Comparison of ENCODE assay signal across 25 cellular contexts in genomic region chr12:107526555-107527180, GRCh38.
"Had no signal": no experiment of that assay in that cellular context is flagged by ENCODE, and none has a peak within 500 bp of the region (broad histone marks: within the 10 kb centered on the region; RNA-seq: fewer than 3 reads in every experiment).

No MANE protein-coding gene starts in this region.

- H3K27me3 ChIP-seq: brain microvascular endothelial cell, cardiac muscle cell, Peyer's patch, SJCRH30 had no signal

- H3K27me3 Mint-ChIP-seq: activated CD4-positive, alpha-beta memory T cell treated with anti-CD3 and anti-CD28 coated beads, Interleukin-2, amount 10 ng/mL, durations not matched to agents 7 days and 5 days; activated CD4-positive, alpha-beta T cell treated with anti-CD3 and anti-CD28 coated beads for 36 hours; activated naive CD4-positive, alpha-beta T cell treated with anti-CD3 and anti-CD28 coated beads, Interleukin-2, amount 10 ng/mL, durations not matched to agents 7 days and 5 days; activated naive CD8-positive, alpha-beta T cell treated with anti-CD3 and anti-CD28 coated beads for 36 hours had no signal

- H3K27ac Mint-ChIP-seq: activated CD4-positive, alpha-beta memory T cell treated with anti-CD3 and anti-CD28 coated beads, Interleukin-2, amount 10 ng/mL, durations not matched to agents 7 days and 5 days; activated CD4-positive, alpha-beta T cell treated with anti-CD3 and anti-CD28 coated beads for 36 hours; activated naive CD4-positive, alpha-beta T cell treated with anti-CD3 and anti-CD28 coated beads, Interleukin-2, amount 10 ng/mL, durations not matched to agents 7 days and 5 days; activated naive CD8-positive, alpha-beta T cell treated with anti-CD3 and anti-CD28 coated beads for 36 hours; activated T-cell treated with anti-CD3 and anti-CD28 coated beads, Interleukin-2, amount 50 U/mL, for 72 hours; activated T-helper 2 cell treated with anti-CD3 and anti-CD28 coated beads, Interferon-gamma antibody, Interleukin-2, Interleukin-4, amounts not matched to agents 10 μg/mL and 5 μg/mL and 100 μg/mL, durations not matched to agents 14 hours and 24 hours and 36 hours had no signal

- H3K4me3 Mint-ChIP-seq: activated CD4-positive, alpha-beta memory T cell treated with anti-CD3 and anti-CD28 coated beads, Interleukin-2, amount 10 ng/mL, durations not matched to agents 7 days and 5 days; activated CD4-positive, alpha-beta T cell treated with anti-CD3 and anti-CD28 coated beads for 36 hours; activated naive CD4-positive, alpha-beta T cell treated with anti-CD3 and anti-CD28 coated beads, Interleukin-2, amount 10 ng/mL, durations not matched to agents 7 days and 5 days; activated naive CD8-positive, alpha-beta T cell treated with anti-CD3 and anti-CD28 coated beads for 36 hours; activated T-cell treated with anti-CD3 and anti-CD28 coated beads, Interleukin-2, amount 50 U/mL, for 72 hours; IgD-negative memory B cell had no signal

- H3K4me2 ChIP-seq: KMS-11, SK-N-SH had no signal

- H3K4me1 Mint-ChIP-seq: activated CD4-positive, alpha-beta memory T cell treated with anti-CD3 and anti-CD28 coated beads, Interleukin-2, amount 10 ng/mL, durations not matched to agents 7 days and 5 days; activated CD4-positive, alpha-beta T cell treated with anti-CD3 and anti-CD28 coated beads for 36 hours; activated naive CD4-positive, alpha-beta T cell treated with anti-CD3 and anti-CD28 coated beads, Interleukin-2, amount 10 ng/mL, durations not matched to agents 7 days and 5 days; IgD-negative memory B cell had no signal

- H3K27ac ChIP-seq: brain microvascular endothelial cell, cardiac muscle cell, KMS-11, Peyer's patch, RWPE1, SJCRH30, VCaP had no signal

- H3K9me3 ChIP-seq: SJCRH30, SK-N-SH had no signal

- H3K36me3 ChIP-seq: brain microvascular endothelial cell, cardiac muscle cell, Peyer's patch, SJCRH30 had no signal

- ATAC-seq: activated CD4-positive, alpha-beta T cell treated with anti-CD3 and anti-CD28 coated beads for 36 hours; activated T-cell treated with anti-CD3 and anti-CD28 coated beads, Interleukin-2, amount 50 U/mL, for 72 hours had no signal

- H3K4me1 ChIP-seq: Peyer's patch, SJCRH30 had no signal

- H3K4me3 ChIP-seq: cardiac muscle cell, Peyer's patch, SJCRH30 had no signal

- DNase-seq: activated CD4-positive, alpha-beta memory T cell treated with anti-CD3 and anti-CD28 coated beads, Interleukin-2, amount 10 ng/mL, durations not matched to agents 7 days and 5 days; activated CD4-positive, alpha-beta T cell treated with anti-CD3 and anti-CD28 coated beads for 36 hours; activated CD4-positive, alpha-beta T cell treated with anti-CD3 and anti-CD28 coated beads, Interleukin-2, amount 50 U/mL, for 1 hour; activated CD8-positive, alpha-beta memory T cell treated with anti-CD3 and anti-CD28 coated beads, Interleukin-2, amount 50 U/mL, for 4 hours; activated gamma-delta T cell treated with Interleukin-2 at 50 U/mL for 16 hours; activated naive CD4-positive, alpha-beta T cell treated with anti-CD3 and anti-CD28 coated beads, Interleukin-2, amount 10 ng/mL, durations not matched to agents 7 days and 5 days; activated naive CD8-positive, alpha-beta T cell treated with anti-CD3 and anti-CD28 coated beads for 36 hours; activated T-cell treated with anti-CD3 and anti-CD28 coated beads, Interleukin-2, amount 50 U/mL, for 72 hours; brain microvascular endothelial cell; NCI-H1092; NCI-H1694 treated with DMSO at 0.1 percent for 48 hours; NCI-H2029 treated with DMSO at 0.1 percent for 48 hours; NCI-H524; NCI-H82; Peyer's patch; Right ventricle myocardium superior; SJCRH30; SK-N-SH; T-helper 1 cell had no signal
